Comparison of ENCODE assay signal across 8 cellular contexts in genomic region chr17:67378444-67379250, GRCh38. TPM values are rescaled to one million over a fixed set of nuclear protein-coding genes. Genes with fewer than 3 reads are reported as not detected.
DNase-seq lines count a peak whose midpoint lies in the region; ATAC-seq and TF ChIP-seq lines count a peak whose summit lies in the region.

No MANE protein-coding gene starts in this region.

- TF ChIP-seq CTCF in astrocyte of the spinal cord (IDR thresholded peaks at IDR 0.05; ENCODE audit: low read depth, low read length) (peak; percentile 36), sigmoid colon (IDR thresholded peaks at IDR 0.05) (peak in 1 of 4 experiments; percentile 66)

- H3K27ac ChIP-seq in iPS DF 6.9 (ENCODE audit: low read length), result no peak overlapping the region
- peak overlapping the region; percentile 91 to 96 (median 93) for H3K27ac ChIP-seq in sigmoid colon

- H3K4me1 ChIP-seq in iPS DF 6.9 (ENCODE audit: control insufficient read depth, insufficient read depth, low read length), result no peaks in the 10 kb centered on the region; the same call in 1 of the 2 replicates
- peaks cover 0 to 26% (median 19%) of the 10 kb centered on the region in 4 donors for H3K4me1 ChIP-seq in sigmoid colon

- in situ Hi-C loops in astrocyte of the spinal cord (cut with HindIII; ENCODE audit: low sequenced_read_pairs), result no loop called here

- peak in 1 of 2 donors; percentile 19 for TF ChIP-seq POLR2A in sigmoid colon (IDR thresholded peaks at IDR 0.05)

- H3K27me3 ChIP-seq in iPS DF 6.9 (ENCODE audit: control insufficient read depth, insufficient read depth, low read length) (no peaks in the 10 kb centered on the region), sigmoid colon (no peaks in the 10 kb centered on the region)

- no peak for ATAC-seq in HG02610 (IDR thresholded peaks at IDR 0.05; ENCODE audit: unreplicated experiment)

- WGBS in iPS DF 6.9 (ENCODE audit: insufficient coverage, insufficient read length), result no CpG with 5 or more reads among the region's 72 CpGs
- 0 to 1% methylated on average over 72 of the region's 72 CpGs for WGBS in sigmoid colon, 2 donors

- DNase-seq in DMS153 (lab: John Stamatoyannopoulos, UW) (peak; percentile 68), HCEC 1CT (peak; percentile 86), NCI-H1436 treated with DMSO at 0.1 percent for 48 hours (lab: John Stamatoyannopoulos, UW) (peak; percentile 33), T-helper 9 cell (peak; percentile 75), astrocyte of the spinal cord (ENCODE audit: low read depth, low spot score) (peak; percentile 78), iPS DF 6.9 (ENCODE audit: low read depth, low spot score) (peak; percentile 45), sigmoid colon (peak; percentile 85)

- no peaks in the 10 kb centered on the region for H3K36me3 ChIP-seq in iPS DF 6.9 (ENCODE audit: control insufficient read depth, insufficient read depth, low read length)
- H3K36me3 ChIP-seq in sigmoid colon, result no peaks in the 10 kb centered on the region

- no peak for TF ChIP-seq EP300 in sigmoid colon (IDR thresholded peaks at IDR 0.05)

- intact Hi-C loops in sigmoid colon (cut with DNase I), result loop anchor here (1.0 to 5.0 kb wide), 4 partner anchors 97 to 311 kb away; no protein-coding TSS in a partner anchor

- H3K9me3 ChIP-seq in iPS DF 6.9 (ENCODE audit: control insufficient read depth, insufficient read depth, low read length) (no peaks in the 10 kb centered on the region), sigmoid colon (no peaks in the 10 kb centered on the region)

- H3K4me3 ChIP-seq in astrocyte of the spinal cord (ENCODE audit: low read depth, low read length) (peak overlapping the region; percentile 91), iPS DF 6.9 (ENCODE audit: low read length) (peak overlapping the region; percentile 91; the same call in 1 of the 2 replicates), sigmoid colon (peak overlapping the region; percentile 58 to 85 (median 78))

RNA-seq across cellular contexts. Expression of gene PITPNC1, which starts 1.6 kb away (rescaled TPM):
- total RNA-seq in sigmoid colon, result 10 to 100 TPM in 1 of 4 donors, 1 to 10 TPM in 3; 3.6 to 14.7 (median 7.8) TPM
- polyA plus RNA-seq in sigmoid colon, result 10 to 100 TPM in 1 of 3 donors, 1 to 10 TPM in 2; 3.0 to 15.7 (median 5.3) TPM

RNA-seq across cellular contexts. Expression of gene PSMD12, which starts 12.3 kb away (rescaled TPM):
- total RNA-seq in sigmoid colon, result 10 to 100 TPM; 30.0 to 38.9 (median 33.0) TPM
- 10 to 100 TPM; 11.4 to 21.1 (median 15.7) TPM for polyA plus RNA-seq in sigmoid colon

Comparison
In these comparisons a context has a peak if more than half of its experiments do, and no peak if none do; other contexts are left out.
1. DNase-seq: peak in every context shown above with its lines; median percentile 86 in HCEC 1CT; 85 in sigmoid colon; 78 in astrocyte of the spinal cord; 75 in T-helper 9 cell; 68 in DMS153; 45 in iPS DF 6.9; 33 in NCI-H1436 treated with DMSO at 0.1 percent for 48 hours.